8 cellular contexts compared by ENCODE assay signal in genomic region chr16:88743693-88744519, GRCh38. TPM values are rescaled to one million over a fixed set of nuclear protein-coding genes. Genes with fewer than 3 reads are reported as not detected.
A peak's percentile ranks its signal among the peaks of the same experiment; 100 is the strongest.
DNase-seq lines count a peak whose midpoint lies in the region; ATAC-seq and TF ChIP-seq lines count a peak whose summit lies in the region.

No MANE protein-coding gene starts in this region.

- H3K4me2 ChIP-seq in PC-9: no peak overlapping the region

- H3K4me3 Mint-ChIP-seq in activated T-cell treated with anti-CD3 and anti-CD28 coated beads, Interleukin-2, amount 50 U/mL, for 72 hours: no peak overlapping the region
- no peak overlapping the region for H3K4me3 Mint-ChIP-seq in nephron progenitor cell
- H3K4me3 Mint-ChIP-seq in stimulated activated naive CD8-positive, alpha-beta T cell treated with anti-CD3 and anti-CD28 coated beads, Interleukin-15, amount 100 ng/mL, for 72 hours: no peak overlapping the region

- no peak overlapping the region for H3K27ac Mint-ChIP-seq in activated T-cell treated with anti-CD3 and anti-CD28 coated beads, Interleukin-2, amount 50 U/mL, for 72 hours
- H3K27ac Mint-ChIP-seq in nephron progenitor cell: no peak overlapping the region
- no peak overlapping the region for H3K27ac Mint-ChIP-seq in stimulated activated naive CD8-positive, alpha-beta T cell treated with anti-CD3 and anti-CD28 coated beads, Interleukin-15, amount 100 ng/mL, for 72 hours

- peaks cover 6% of the 10 kb centered on the region for H3F3A ChIP-seq in PC-9 (ENCODE audit: insufficient read depth, low read depth)

- in situ Hi-C loops in GM13976 (cut with MboI; ENCODE audit: low sequenced_read_pairs, unreplicated experiment): no loop called here

- H3K27ac ChIP-seq in A673 (ENCODE audit: low read depth, low read length, poor library complexity, severe bottlenecking) (no peak overlapping the region), PC-9 (no peak overlapping the region)

- H3K36me3 Mint-ChIP-seq in activated T-cell treated with anti-CD3 and anti-CD28 coated beads, Interleukin-2, amount 50 U/mL, for 72 hours (ENCODE audit: insufficient read depth in 2 of 2): no peaks in the 10 kb centered on the region
- H3K36me3 Mint-ChIP-seq in nephron progenitor cell (ENCODE audit: low read depth): no peaks in the 10 kb centered on the region

- no peaks in the 10 kb centered on the region for H3K27me3 Mint-ChIP-seq in activated T-cell treated with anti-CD3 and anti-CD28 coated beads, Interleukin-2, amount 50 U/mL, for 72 hours (ENCODE audit: low read depth)
- peaks cover 4% of the 10 kb centered on the region for H3K27me3 Mint-ChIP-seq in nephron progenitor cell (ENCODE audit: low read depth, poor library complexity)
- no peaks in the 10 kb centered on the region for H3K27me3 Mint-ChIP-seq in stimulated activated naive CD8-positive, alpha-beta T cell treated with anti-CD3 and anti-CD28 coated beads, Interleukin-15, amount 100 ng/mL, for 72 hours

- H3K4me3 ChIP-seq in A673 (ENCODE audit: low read depth, low read length, poor library complexity, severe bottlenecking): no peak overlapping the region
- no peak overlapping the region for H3K4me3 ChIP-seq in PC-9
- H3K4me3 ChIP-seq in fibroblast of mammary gland (ENCODE audit: control insufficient read depth, low read depth, low read length): no peak overlapping the region

- CTCF ChIA-PET in A673 (lab: Charles Lee) (no interaction called here), PC-9 (lab: Charles Lee) (interaction anchor here (0.6 to 1.0 kb wide), 3 partner anchors 10 to 42 kb away, joined by 3 to 8 read pairs (median 4); no protein-coding TSS in a partner anchor)

- peaks cover 26% of the 10 kb centered on the region for H4K20me1 ChIP-seq in PC-9 (ENCODE audit: insufficient read depth)

- H3K27me3 ChIP-seq in A673 (replicated peaks; ENCODE audit: insufficient read depth, low read depth, low read length, poor library complexity) (no peaks in the 10 kb centered on the region), PC-9 (ENCODE audit: insufficient read depth, low read depth) (no peaks in the 10 kb centered on the region)

- no peaks in the 10 kb centered on the region for H3K9me2 ChIP-seq in PC-9 (ENCODE audit: insufficient read depth)

- peaks cover 13% of the 10 kb centered on the region for H3K36me3 ChIP-seq in A673 (ENCODE audit: insufficient read depth, low read length, poor library complexity, severe bottlenecking)
- no peaks in the 10 kb centered on the region for H3K36me3 ChIP-seq in PC-9 (ENCODE audit: low read depth)

- H3K4me1 Mint-ChIP-seq in activated T-cell treated with anti-CD3 and anti-CD28 coated beads, Interleukin-2, amount 50 U/mL, for 72 hours (ENCODE audit: low read depth): peaks cover 21% of the 10 kb centered on the region
- peaks cover 5% of the 10 kb centered on the region for H3K4me1 Mint-ChIP-seq in nephron progenitor cell
- H3K4me1 Mint-ChIP-seq in stimulated activated naive CD8-positive, alpha-beta T cell treated with anti-CD3 and anti-CD28 coated beads, Interleukin-15, amount 100 ng/mL, for 72 hours: peaks cover 38% of the 10 kb centered on the region

- BruUV-seq in A673 (replicated peaks; lab: Mats Ljungman, UMichigan): no TSS peak
- no TSS peak for BruUV-seq in PC-9 (replicated peaks; lab: Mats Ljungman, UMichigan)

- DNase-seq in A673 (ENCODE audit: low spot score) (peak; percentile 74), GM13976 (ENCODE audit: low spot score) (peak; percentile 87), PC-9 (peak in 1 of 2 experiments; percentile 76), fibroblast of mammary gland (ENCODE audit: low read depth) (peak; percentile 64), nephron progenitor cell (peak; percentile 93)
- peak; percentile 75 to 79 for DNase-seq in activated T-cell treated with anti-CD3 and anti-CD28 coated beads, Interleukin-2, amount 50 U/mL, for 72 hours
- DNase-seq in stimulated activated naive CD8-positive, alpha-beta T cell treated with anti-CD3 and anti-CD28 coated beads, Interleukin-15, amount 100 ng/mL, for 72 hours: peak; percentile 54 to 55

- peak; percentile 41 to 46 for ATAC-seq in activated T-cell treated with anti-CD3 and anti-CD28 coated beads, Interleukin-2, amount 50 U/mL, for 72 hours (replicated peaks in 1 of 2)
- ATAC-seq in stimulated activated naive CD8-positive, alpha-beta T cell treated with anti-CD3 and anti-CD28 coated beads, Interleukin-15, amount 100 ng/mL, for 72 hours: no peak
- no peak for ATAC-seq in HG03442 (IDR thresholded peaks at IDR 0.05; ENCODE audit: unreplicated experiment)

- POLR2A ChIA-PET in A673 (lab: Charles Lee; ENCODE audit: low non-redundant PET): no interaction called here
- POLR2A ChIA-PET in PC-9 (lab: Charles Lee; ENCODE audit: unreplicated experiment): no interaction called here

- intact Hi-C loops in A673 (cut with micrococcal nuclease; ENCODE audit: unreplicated experiment) (no loop called here), PC-9 (cut with micrococcal nuclease; ENCODE audit: unreplicated experiment) (no loop called here)

- no peaks in the 10 kb centered on the region for H3K9me3 Mint-ChIP-seq in activated T-cell treated with anti-CD3 and anti-CD28 coated beads, Interleukin-2, amount 50 U/mL, for 72 hours
- H3K9me3 Mint-ChIP-seq in nephron progenitor cell: no peaks in the 10 kb centered on the region
- H3K9me3 Mint-ChIP-seq in stimulated activated naive CD8-positive, alpha-beta T cell treated with anti-CD3 and anti-CD28 coated beads, Interleukin-15, amount 100 ng/mL, for 72 hours: no peaks in the 10 kb centered on the region

- H3K9me3 ChIP-seq in A673 (ENCODE audit: low read depth, low read length, poor library complexity, severe bottlenecking) (no peaks in the 10 kb centered on the region), PC-9 (ENCODE audit: insufficient read depth, low read depth) (no peaks in the 10 kb centered on the region)

- H3K4me1 ChIP-seq in A673 (ENCODE audit: insufficient read depth, low read length, poor library complexity, severe bottlenecking) (peaks cover 11% of the 10 kb centered on the region), PC-9 (replicated peaks; ENCODE audit: insufficient read depth) (peaks cover 5% of the 10 kb centered on the region; the same call in 1 of the 2 replicates)

- H3K79me2 ChIP-seq in PC-9 (ENCODE audit: low read depth): peaks cover 13% of the 10 kb centered on the region; the same call in 1 of the 2 replicates

- peak; percentile 90 for TF ChIP-seq CTCF in A673 (conservative IDR thresholded peaks at IDR 0.05; ENCODE audit: low read depth, low read length)
- TF ChIP-seq CTCF in GM13976 (IDR thresholded peaks at IDR 0.05; ENCODE audit: borderline replicate concordance, control extremely low read depth, extremely low read depth, insufficient read depth, missing control alignments): peak; percentile 85
- TF ChIP-seq CTCF in PC-9 (conservative IDR thresholded peaks at IDR 0.05): peak; percentile 88
- peak; percentile 79 for TF ChIP-seq CTCF in fibroblast of mammary gland (conservative IDR thresholded peaks at IDR 0.05; ENCODE audit: control insufficient read depth, insufficient read depth, low read depth, low read length)
- peak; percentile 94 for TF ChIP-seq CTCF in nephron progenitor cell (IDR thresholded peaks at IDR 0.05)

- H2AFZ ChIP-seq in PC-9: no peak overlapping the region

RNA-seq across cellular contexts. Expression of gene CTU2, which starts 37.6 kb away (rescaled TPM):
- total RNA-seq in A673 (2021) (45.0 and 47.5 TPM in 2 replicates), PC-9 (2021) (20.0 and 38.0 TPM in 2 replicates)
- 10 to 100 TPM; 25.9 to 34.9 TPM for total RNA-seq in activated T-cell treated with anti-CD3 and anti-CD28 coated beads, Interleukin-2, amount 50 U/mL, for 72 hours

RNA-seq across cellular contexts. Expression of gene RNF166, which starts 37.7 kb away (rescaled TPM):
- total RNA-seq in A673 (2021) (32.3 and 36.3 TPM in 2 replicates), PC-9 (2021) (25.6 and 29.4 TPM in 2 replicates)
- 10 to 100 TPM; 58.6 to 64.5 TPM for total RNA-seq in activated T-cell treated with anti-CD3 and anti-CD28 coated beads, Interleukin-2, amount 50 U/mL, for 72 hours

RNA-seq across cellular contexts. Expression of gene PIEZO1, which starts 41.1 kb away (rescaled TPM):
- total RNA-seq in A673 (2021) (174 and 182 TPM in 2 replicates), PC-9 (2021) (391 and 426 TPM in 2 replicates)
- total RNA-seq in activated T-cell treated with anti-CD3 and anti-CD28 coated beads, Interleukin-2, amount 50 U/mL, for 72 hours: 100 to 1,000 TPM in 1 of 2 donors, 10 to 100 TPM in 1; 94.1 to 141 TPM

RNA-seq across cellular contexts. Expression of gene SNAI3, which starts 57.6 kb away (rescaled TPM):
- total RNA-seq in A673 (2021): not detected in 2 replicates
- 1.3 and 2.0 TPM in 2 replicates for total RNA-seq in PC-9 (2021)
- total RNA-seq in activated T-cell treated with anti-CD3 and anti-CD28 coated beads, Interleukin-2, amount 50 U/mL, for 72 hours: 10 to 100 TPM in 1 of 2 donors, 1 to 10 TPM in 1; 8.4 to 10.5 TPM

RNA-seq across cellular contexts. Expression of gene CDT1, which starts 59.7 kb away (rescaled TPM):
- total RNA-seq in A673 (2021): 103 TPM in 2 replicates
- 73.2 and 95.4 TPM in 2 replicates for total RNA-seq in PC-9 (2021)
- 100 to 1,000 TPM; 167 to 172 TPM for total RNA-seq in activated T-cell treated with anti-CD3 and anti-CD28 coated beads, Interleukin-2, amount 50 U/mL, for 72 hours

Comparison
In these comparisons a context has a peak if more than half of its experiments do, and no peak if none do; other contexts are left out.
1. ATAC-seq: peak in activated T-cell treated with anti-CD3 and anti-CD28 coated beads, Interleukin-2, amount 50 U/mL, for 72 hours (2 of 2); none in stimulated activated naive CD8-positive, alpha-beta T cell treated with anti-CD3 and anti-CD28 coated beads, Interleukin-15, amount 100 ng/mL, for 72 hours (single experiment) and HG03442 (single experiment).
2. Peak in every context shown above with its lines, with median percentiles within 50 percentile points of each other: CTCF ChIP-seq.